In the genomic region with DNA sequence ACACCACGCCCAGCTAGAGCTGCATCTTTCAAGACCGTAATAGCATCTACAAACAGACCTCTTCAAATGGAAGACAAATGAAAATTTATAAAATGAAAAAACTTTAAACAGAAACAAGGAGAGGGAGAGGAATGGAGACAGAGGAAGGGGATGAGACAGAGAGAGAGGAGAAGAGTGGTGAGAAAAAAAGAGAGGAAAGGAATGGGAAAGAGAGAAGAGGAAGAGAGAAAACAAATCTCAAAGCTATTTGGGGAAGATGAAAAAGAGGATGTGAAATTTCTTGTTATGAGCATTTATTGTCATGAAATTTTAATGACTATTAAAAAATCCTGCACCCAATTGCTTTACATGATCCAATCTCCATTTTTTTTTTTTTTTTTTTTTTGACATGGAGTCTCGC, we compare ENCODE assay signal across 22 cellular contexts.
"Had no signal": no experiment of that assay in that cellular context is flagged by ENCODE, and none has a peak within 500 bp of the region (broad histone marks: within the 10 kb centered on the region; RNA-seq: fewer than 3 reads in every experiment).

No MANE protein-coding gene starts in this region.

- H3K4me1 Mint-ChIP-seq: nephron progenitor cell had no signal

- H3K9me3 Mint-ChIP-seq: nephron progenitor cell had no signal

- H3K4me3 Mint-ChIP-seq: nephron progenitor cell had no signal

- H3K27ac Mint-ChIP-seq: nephron progenitor cell had no signal

- ATAC-seq: esophagus mucosa, gastrocnemius medialis, left lung had no signal

- DNase-seq: activated CD4-positive, alpha-beta T cell treated with anti-CD3 and anti-CD28 coated beads for 1 hour; activated CD8-positive, alpha-beta memory T cell treated with anti-CD3 and anti-CD28 coated beads for 24 hours; activated CD8-positive, alpha-beta memory T cell treated with anti-CD3 and anti-CD28 coated beads, Interleukin-2, amount 50 U/mL, for 48 hours; activated effector memory CD4-positive, alpha-beta T cell treated with Interleukin-2 at 50 U/mL for 16 hours; activated naive CD4-positive, alpha-beta T cell treated with anti-CD3 and anti-CD28 coated beads, Interleukin-2, amount 50 U/mL, for 16 hours; activated T-cell treated with anti-CD3 and anti-CD28 coated beads, Interleukin-2, amount 50 U/mL, for 48 hours; cerebellar nuclear complex; effector CD4-positive, alpha-beta T cell; gastrocnemius medialis; head of caudate nucleus; kidney; midbrain; nephron progenitor cell; nucleus accumbens; retina; spleen; stimulated activated CD8-positive, alpha-beta memory T cell treated with anti-CD3 and anti-CD28 coated beads, Interleukin-4, amount 100 ng/mL, for 48 hours; stimulated activated naive CD4-positive, alpha-beta T cell; tibial artery had no signal

- H3K4me3 ChIP-seq: ascending aorta, gastrocnemius medialis, left lung, spleen, tibial artery had no signal
